In genomic region chr12:119061208-119061796, GRCh38 we compare ENCODE assay signal across 8 cellular contexts.
A peak's percentile ranks its signal among the peaks of the same experiment; 100 is the strongest.
DNase-seq lines count a peak whose midpoint lies in the region; ATAC-seq lines count a peak whose summit lies in the region.

No MANE protein-coding gene starts in this region.

- no peak overlapping the region for H3K9ac ChIP-seq in adipocyte (ENCODE audit: low read length)

- H3K36me3 ChIP-seq in adipocyte (ENCODE audit: control insufficient read depth, insufficient read depth, low read length, severe bottlenecking) = no peaks in the 10 kb centered on the region

- H3K4me1 ChIP-seq in adipocyte (ENCODE audit: control insufficient read depth, insufficient read depth, low read length) = no peaks in the 10 kb centered on the region

- no peak for ATAC-seq in HG02623 (IDR thresholded peaks at IDR 0.05; ENCODE audit: unreplicated experiment)

- no peak overlapping the region for H3K4me3 ChIP-seq in adipocyte (ENCODE audit: low read length)

- H3K9me3 ChIP-seq in adipocyte (ENCODE audit: control insufficient read depth, low read length) = no peaks in the 10 kb centered on the region

- H3K27me3 ChIP-seq in adipocyte (replicated peaks; ENCODE audit: control insufficient read depth, insufficient read depth, low read length) = no peaks in the 10 kb centered on the region

- DNase-seq in ELR (ENCODE audit: low read depth) = peak; percentile 21
- DNase-seq in M059J (ENCODE audit: low read depth) = peak; percentile 38
- DNase-seq in adipocyte (ENCODE audit: low read depth) = peak; percentile 43
- peak; percentile 91 for DNase-seq in left kidney (ENCODE audit: low read depth, low spot score)
- no peak for DNase-seq in DMS153 (lab: John Stamatoyannopoulos, UW)
- DNase-seq in DMS114 treated with DMSO at 0.1 percent for 48 hours (lab: John Stamatoyannopoulos, UW; ENCODE audit: unreplicated experiment) = no peak
- no peak for DNase-seq in NCI-H748 (lab: John Stamatoyannopoulos, UW; ENCODE audit: unreplicated experiment)

Comparison
In these comparisons a context has a peak if more than half of its experiments do, and no peak if none do; other contexts are left out.
1. DNase-seq: peak in ELR (single experiment), M059J (single experiment), adipocyte (single experiment) and left kidney (single experiment); none in DMS153 (single experiment), DMS114 treated with DMSO at 0.1 percent for 48 hours (single experiment) and NCI-H748 (single experiment).